18 cellular contexts compared by ENCODE assay signal in the genomic region with DNA sequence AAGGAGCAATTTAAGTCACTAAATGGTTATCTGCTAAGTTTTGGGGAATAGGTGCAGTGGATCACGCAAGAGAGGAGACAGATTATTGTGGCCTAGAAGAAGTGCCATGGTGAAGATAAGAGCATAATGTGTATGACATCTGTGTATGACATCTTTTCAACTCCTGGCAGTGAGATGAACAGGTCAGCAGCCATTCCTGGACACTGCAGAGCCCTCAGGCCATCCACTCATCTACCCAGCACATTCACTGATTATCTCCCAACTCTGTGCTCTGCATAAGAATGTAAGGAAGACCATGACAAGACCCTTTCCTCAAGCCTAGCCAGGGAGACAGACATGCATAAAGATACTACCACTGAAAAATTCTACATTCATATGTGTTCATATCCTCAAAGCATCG.
A peak's percentile ranks its signal among the peaks of the same experiment; 100 is the strongest.
DNase-seq lines count a peak whose midpoint lies in the region; ATAC-seq and TF ChIP-seq lines count a peak whose summit lies in the region.
"Had no signal": no experiment of that assay in that cellular context is flagged by ENCODE, and none has a peak within 500 bp of the region (broad histone marks: within the 10 kb centered on the region; RNA-seq: fewer than 3 reads in every experiment).

No MANE protein-coding gene starts in this region.

- ATAC-seq in SK-N-SH treated with all-trans-retinoic acid at 6 μM for 48 hours (no peak), upper lobe of left lung (ENCODE audit: low FRiP score in 2 of 2) (no peak), body of pancreas (no peak)
- ATAC-seq: A549, HCT116 had no signal

- TF ChIP-seq EP300 in SK-N-SH (IDR thresholded peaks at IDR 0.05; ENCODE audit: borderline replicate concordance in 1 of 2, low read depth in 1 of 2, low read length in 1 of 2) (no peak), sigmoid colon (IDR thresholded peaks at IDR 0.05) (no peak), upper lobe of left lung (IDR thresholded peaks at IDR 0.05) (no peak)

- TF ChIP-seq CTCF in SK-N-SH (IDR thresholded peaks at IDR 0.05) (no peak), sigmoid colon (IDR thresholded peaks at IDR 0.05) (no peak), upper lobe of left lung (IDR thresholded peaks at IDR 0.05) (no peak), body of pancreas (IDR thresholded peaks at IDR 0.05) (no peak)

- peaks cover 95% of the 10 kb centered on the region for H3K79me2 ChIP-seq in SK-N-SH (ENCODE audit: insufficient read depth)

- H3K4me1 ChIP-seq in SK-N-SH (ENCODE audit: control insufficient read depth in 1 of 2, insufficient read depth in 2 of 2, low read depth in 1 of 2, low read length in 1 of 2) (peaks cover 44 to 47% of the 10 kb centered on the region in 2 experiments), muscle layer of colon (ENCODE audit: insufficient read depth, low read length) (peaks cover 99% of the 10 kb centered on the region), sigmoid colon (peaks cover 0 to 99% (median 84%) of the 10 kb centered on the region in 4 donors), upper lobe of left lung (peaks cover 8 to 25% (median 14%) of the 10 kb centered on the region in 4 donors), body of pancreas (no peaks in the 10 kb centered on the region)
- H3K4me1 ChIP-seq: Caco-2 had no signal

- H3K9ac ChIP-seq in SK-N-SH (no peak overlapping the region), muscle layer of colon (ENCODE audit: low read length) (no peak overlapping the region)

- WGBS in SK-N-SH (ENCODE audit: low lambda C conversion rate) = 50% methylated on average over 2 of the region's 2 CpGs
- 75 to 76% methylated on average over 2 of the region's 2 CpGs for WGBS in sigmoid colon, 2 donors
- WGBS in upper lobe of left lung, 2 donors = 48 to 76% methylated on average over 2 of the region's 2 CpGs
- 45 to 50% methylated on average over 2 of the region's 2 CpGs for WGBS in body of pancreas, 2 donors

- no peak for TF ChIP-seq RAD21 in SK-N-SH (IDR thresholded peaks at IDR 0.05; ENCODE audit: low read length)

- H2AFZ ChIP-seq in SK-N-SH (ENCODE audit: low read depth) = no peak overlapping the region

- no peaks in the 10 kb centered on the region for H3K9me2 ChIP-seq in SK-N-SH

- POLR2A ChIA-PET in SK-N-SH (lab: Yijun Ruan, JAX) = no interaction called here

- DNase-seq in SK-N-SH (peak; percentile 3), sigmoid colon (no peak), NCI-H1436 treated with DMSO at 0.1 percent for 48 hours (lab: John Stamatoyannopoulos, UW) (no peak), upper lobe of left lung (no peak), body of pancreas (no peak)
- DNase-seq: AML-193; Caco-2; CD4-positive, alpha-beta T cell; GDM1; GOT3; H7; IMR-90 had no signal

- no peak overlapping the region for H3K4me3 ChIP-seq in SK-N-SH (ENCODE audit: low read depth in 2 of 2, low read length in 1 of 2)
- H3K4me3 ChIP-seq in muscle layer of colon (ENCODE audit: low read depth in 1 of 2, low read length in 2 of 2) = no peak overlapping the region
- no peak overlapping the region for H3K4me3 ChIP-seq in sigmoid colon
- H3K4me3 ChIP-seq in upper lobe of left lung = no peak overlapping the region
- no peak overlapping the region for H3K4me3 ChIP-seq in body of pancreas
- H3K4me3 ChIP-seq: A549 had no signal

- H3K9me3 ChIP-seq in SK-N-SH (no peaks in the 10 kb centered on the region), muscle layer of colon (ENCODE audit: low read length) (no peaks in the 10 kb centered on the region), sigmoid colon (no peaks in the 10 kb centered on the region), upper lobe of left lung (no peaks in the 10 kb centered on the region), body of pancreas (no peaks in the 10 kb centered on the region)
- H3K9me3 ChIP-seq: A549, Caco-2 had no signal

- H3K27me3 ChIP-seq in SK-N-SH (ENCODE audit: insufficient read depth) (no peaks in the 10 kb centered on the region), muscle layer of colon (ENCODE audit: control insufficient read depth in 1 of 2, insufficient read depth in 2 of 2, low read length in 2 of 2) (no peaks in the 10 kb centered on the region), sigmoid colon (no peaks in the 10 kb centered on the region), upper lobe of left lung (no peaks in the 10 kb centered on the region), body of pancreas (no peaks in the 10 kb centered on the region)

- H3K27ac ChIP-seq in SK-N-SH (ENCODE audit: low read depth in 2 of 2, low read length in 1 of 2) (no peak overlapping the region), muscle layer of colon (ENCODE audit: low read depth, low read length) (peak overlapping the region; percentile 77), sigmoid colon (peak overlapping the region in 3 of 4 donors; percentile 74 to 82 (median 79)), upper lobe of left lung (no peak overlapping the region), body of pancreas (no peak overlapping the region)
- H3K27ac ChIP-seq: 22Rv1, A549, C4-2B had no signal

- TF ChIP-seq POLR2A in sigmoid colon (IDR thresholded peaks at IDR 0.05) = no peak
- no peak for TF ChIP-seq POLR2A in upper lobe of left lung (IDR thresholded peaks at IDR 0.05)
- no peak for TF ChIP-seq POLR2A in body of pancreas (IDR thresholded peaks at IDR 0.05)

- H3K4me2 ChIP-seq in SK-N-SH = no peak overlapping the region
- H3K4me2 ChIP-seq: A549 had no signal

- peaks cover 17 to 48% of the 10 kb centered on the region in 2 experiments for H3K36me3 ChIP-seq in SK-N-SH (replicated peaks in 1 of 2; ENCODE audit: control insufficient read depth in 1 of 2, insufficient read depth in 2 of 2, low read length in 1 of 2)
- peaks cover 7% of the 10 kb centered on the region for H3K36me3 ChIP-seq in muscle layer of colon (ENCODE audit: insufficient read depth, low read length)
- peaks cover 0 to 6% (median 0%) of the 10 kb centered on the region in 4 donors for H3K36me3 ChIP-seq in sigmoid colon
- no peaks in the 10 kb centered on the region for H3K36me3 ChIP-seq in upper lobe of left lung
- H3K36me3 ChIP-seq in body of pancreas (replicated peaks in 1 of 2; ENCODE audit: insufficient read depth in 1 of 2, low read depth in 2 of 2) = no peaks in the 10 kb centered on the region

- CTCF ChIA-PET in SK-N-SH (lab: Yijun Ruan, JAX) = interaction anchor here (1.5 kb wide), 1 partner anchor 12 kb away, joined by 3 read pairs; no protein-coding TSS in a partner anchor

- H3F3A ChIP-seq in SK-N-SH (replicated peaks; ENCODE audit: insufficient read depth) = no peaks in the 10 kb centered on the region

- H4K20me1 ChIP-seq in SK-N-SH (ENCODE audit: insufficient read depth) = peaks cover 59% of the 10 kb centered on the region

- intact Hi-C loops in sigmoid colon (cut with DNase I) (no loop called here), body of pancreas (cut with DNase I) (no loop called here)

TF ChIP-seq in SK-N-SH, 30 proteins besides CTCF, POLR2A, EP300 and RAD21:
- TF ChIP-seq RCOR1 (IDR thresholded peaks at IDR 0.05; ENCODE audit: low read length) = 0 out of 2 replicates have a peak, but pooled peaks have one; percentile 22
- TF ChIP-seq, protein P1, sequence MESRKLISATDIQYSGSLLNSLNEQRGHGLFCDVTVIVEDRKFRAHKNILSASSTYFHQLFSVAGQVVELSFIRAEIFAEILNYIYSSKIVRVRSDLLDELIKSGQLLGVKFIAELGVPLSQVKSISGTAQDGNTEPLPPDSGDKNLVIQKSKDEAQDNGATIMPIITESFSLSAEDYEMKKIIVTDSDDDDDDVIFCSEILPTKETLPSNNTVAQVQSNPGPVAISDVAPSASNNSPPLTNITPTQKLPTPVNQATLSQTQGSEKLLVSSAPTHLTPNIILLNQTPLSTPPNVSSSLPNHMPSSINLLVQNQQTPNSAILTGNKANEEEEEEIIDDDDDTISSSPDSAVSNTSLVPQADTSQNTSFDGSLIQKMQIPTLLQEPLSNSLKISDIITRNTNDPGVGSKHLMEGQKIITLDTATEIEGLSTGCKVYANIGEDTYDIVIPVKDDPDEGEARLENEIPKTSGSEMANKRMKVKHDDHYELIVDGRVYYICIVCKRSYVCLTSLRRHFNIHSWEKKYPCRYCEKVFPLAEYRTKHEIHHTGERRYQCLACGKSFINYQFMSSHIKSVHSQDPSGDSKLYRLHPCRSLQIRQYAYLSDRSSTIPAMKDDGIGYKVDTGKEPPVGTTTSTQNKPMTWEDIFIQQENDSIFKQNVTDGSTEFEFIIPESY (IDR thresholded peaks at IDR 0.05; ENCODE audit: borderline replicate concordance, low read depth) = no peak

TF ChIP-seq in SK-N-SH treated with all-trans-retinoic acid at 6 μM for 48 hours, 23 proteins besides CTCF, POLR2A, EP300 and RAD21:
- TF ChIP-seq, protein P2, sequence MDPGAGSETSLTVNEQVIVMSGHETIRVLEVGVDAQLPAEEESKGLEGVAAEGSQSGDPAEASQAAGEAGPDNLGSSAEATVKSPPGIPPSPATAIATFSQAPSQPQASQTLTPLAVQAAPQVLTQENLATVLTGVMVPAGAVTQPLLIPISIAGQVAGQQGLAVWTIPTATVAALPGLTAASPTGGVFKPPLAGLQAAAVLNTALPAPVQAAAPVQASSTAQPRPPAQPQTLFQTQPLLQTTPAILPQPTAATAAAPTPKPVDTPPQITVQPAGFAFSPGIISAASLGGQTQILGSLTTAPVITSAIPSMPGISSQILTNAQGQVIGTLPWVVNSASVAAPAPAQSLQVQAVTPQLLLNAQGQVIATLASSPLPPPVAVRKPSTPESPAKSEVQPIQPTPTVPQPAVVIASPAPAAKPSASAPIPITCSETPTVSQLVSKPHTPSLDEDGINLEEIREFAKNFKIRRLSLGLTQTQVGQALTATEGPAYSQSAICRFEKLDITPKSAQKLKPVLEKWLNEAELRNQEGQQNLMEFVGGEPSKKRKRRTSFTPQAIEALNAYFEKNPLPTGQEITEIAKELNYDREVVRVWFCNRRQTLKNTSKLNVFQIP (CRISPR knock-in tag; IDR thresholded peaks at IDR 0.05; ENCODE audit: borderline replicate concordance, low read depth) = no peak

Comparison
In these comparisons a context has a peak if more than half of its experiments do, and no peak if none do; other contexts are left out.
1. H3K27ac ChIP-seq: peak in muscle layer of colon (single experiment) and sigmoid colon (3 of 4); none in SK-N-SH (0 of 2), upper lobe of left lung (0 of 4) and body of pancreas (0 of 4).